In genomic region chrX:129925305-129926092, GRCh38 we compare ENCODE assay signal across 8 cellular contexts. TPM values are rescaled to one million over a fixed set of nuclear protein-coding genes. Genes with fewer than 3 reads are reported as not detected.
DNase-seq lines count a peak whose midpoint lies in the region; ATAC-seq and TF ChIP-seq lines count a peak whose summit lies in the region.

No MANE protein-coding gene starts in this region.

- no peaks in the 10 kb centered on the region for H3K79me2 ChIP-seq in OCI-LY3 (ENCODE audit: low read length)
- no peaks in the 10 kb centered on the region for H3K79me2 ChIP-seq in fibroblast of lung (ENCODE audit: control insufficient read depth, insufficient read depth, low read length)

- no peak overlapping the region for H3K4me3 Mint-ChIP-seq in activated T-cell treated with anti-CD3 and anti-CD28 coated beads, Interleukin-2, amount 50 U/mL, for 24 hours
- H3K4me3 Mint-ChIP-seq in neural crest cell = peak overlapping the region; percentile 20

- H3K4me2 ChIP-seq in OCI-LY3 (ENCODE audit: low read length) = no peak overlapping the region
- no peak overlapping the region for H3K4me2 ChIP-seq in fibroblast of lung (ENCODE audit: extremely low read depth, insufficient read depth, low read length)

- DNase-seq in G401 (ENCODE audit: low spot score) (peak; percentile 81), fibroblast of lung (ENCODE audit: low read depth in 2 of 2) (peak; percentile 61 to 86), neural crest cell (ENCODE audit: low read depth, low spot score) (peak; percentile 66), testis (peak; percentile 80), NCI-H187 treated with DMSO at 0.1 percent for 48 hours (lab: John Stamatoyannopoulos, UW) (no peak)
- DNase-seq in activated T-cell treated with anti-CD3 and anti-CD28 coated beads, Interleukin-2, amount 50 U/mL, for 24 hours = peak; percentile 66

- peaks cover 82% of the 10 kb centered on the region for H3K36me3 Mint-ChIP-seq in activated T-cell treated with anti-CD3 and anti-CD28 coated beads, Interleukin-2, amount 50 U/mL, for 24 hours (ENCODE audit: low read depth)
- H3K36me3 Mint-ChIP-seq in neural crest cell (ENCODE audit: low read depth) = peaks cover 14% of the 10 kb centered on the region

- peaks cover 11% of the 10 kb centered on the region for H3K27me3 Mint-ChIP-seq in activated T-cell treated with anti-CD3 and anti-CD28 coated beads, Interleukin-2, amount 50 U/mL, for 24 hours
- no peaks in the 10 kb centered on the region for H3K27me3 Mint-ChIP-seq in neural crest cell (ENCODE audit: low read depth)

- in situ Hi-C loops in G401 (cut with HindIII; ENCODE audit: low sequenced_read_pairs) = no loop called here

- H3K9me3 ChIP-seq in OCI-LY3 (ENCODE audit: insufficient read depth, low read length) (no peaks in the 10 kb centered on the region), fibroblast of lung (ENCODE audit: control insufficient read depth, insufficient read depth, low read depth, low read length) (no peaks in the 10 kb centered on the region), testis (no peaks in the 10 kb centered on the region)

- H3K9me3 Mint-ChIP-seq in activated T-cell treated with anti-CD3 and anti-CD28 coated beads, Interleukin-2, amount 50 U/mL, for 24 hours = no peaks in the 10 kb centered on the region
- no peaks in the 10 kb centered on the region for H3K9me3 Mint-ChIP-seq in neural crest cell

- peaks cover 42% of the 10 kb centered on the region for H3K36me3 ChIP-seq in OCI-LY3 (replicated peaks; ENCODE audit: low read depth, low read length)
- no peaks in the 10 kb centered on the region for H3K36me3 ChIP-seq in fibroblast of lung (ENCODE audit: control insufficient read depth, insufficient read depth, low read length)
- no peaks in the 10 kb centered on the region for H3K36me3 ChIP-seq in testis (ENCODE audit: low read depth, missing control alignments)

- H3K27ac ChIP-seq in OCI-LY3 (ENCODE audit: low read length) = no peak overlapping the region
- H3K27ac ChIP-seq in fibroblast of lung (ENCODE audit: insufficient read depth, low read length) = no peak overlapping the region
- H3K27ac ChIP-seq in testis = no peak overlapping the region

- H3K9ac ChIP-seq in OCI-LY3 (ENCODE audit: low read length) = no peak overlapping the region
- no peak overlapping the region for H3K9ac ChIP-seq in fibroblast of lung (ENCODE audit: insufficient read depth, low read length)

- intact Hi-C loops in testis (cut with DNase I; ENCODE audit: low total_unique reads) = no loop called here

- no peaks in the 10 kb centered on the region for H4K20me1 ChIP-seq in OCI-LY3 (ENCODE audit: insufficient read depth, low read length)
- no peaks in the 10 kb centered on the region for H4K20me1 ChIP-seq in fibroblast of lung (ENCODE audit: control insufficient read depth, extremely low read depth, insufficient read depth, low read length)

- H3K27me3 ChIP-seq in OCI-LY3 (ENCODE audit: low read depth, low read length) (no peaks in the 10 kb centered on the region), fibroblast of lung (ENCODE audit: control insufficient read depth, insufficient read depth, low read length) (no peaks in the 10 kb centered on the region), testis (no peaks in the 10 kb centered on the region)

- H2AFZ ChIP-seq in OCI-LY3 (ENCODE audit: low read depth, low read length) (no peak overlapping the region), fibroblast of lung (ENCODE audit: low read length) (no peak overlapping the region)

- no peak overlapping the region for H3K4me3 ChIP-seq in OCI-LY3 (ENCODE audit: low read length)
- no peak overlapping the region for H3K4me3 ChIP-seq in fibroblast of lung (replicated peaks in 1 of 4; ENCODE audit: control extremely low read depth in 1 of 4, insufficient read depth in 1 of 4, low read depth in 3 of 4, low read length in 4 of 4)
- no peak overlapping the region for H3K4me3 ChIP-seq in testis

- H3K27ac Mint-ChIP-seq in activated T-cell treated with anti-CD3 and anti-CD28 coated beads, Interleukin-2, amount 50 U/mL, for 24 hours = no peak overlapping the region
- no peak overlapping the region for H3K27ac Mint-ChIP-seq in neural crest cell (ENCODE audit: unreplicated experiment)

- H3K4me1 ChIP-seq in OCI-LY3 (ENCODE audit: low read length) (no peaks in the 10 kb centered on the region), fibroblast of lung (ENCODE audit: control insufficient read depth, extremely low read depth, insufficient read depth, low read length) (no peaks in the 10 kb centered on the region), testis (no peaks in the 10 kb centered on the region)

- peaks cover 7% of the 10 kb centered on the region for H3K4me1 Mint-ChIP-seq in activated T-cell treated with anti-CD3 and anti-CD28 coated beads, Interleukin-2, amount 50 U/mL, for 24 hours (ENCODE audit: low read depth)
- H3K4me1 Mint-ChIP-seq in neural crest cell = no peaks in the 10 kb centered on the region

- ATAC-seq in HG03378 (IDR thresholded peaks at IDR 0.05; ENCODE audit: unreplicated experiment) = peak; percentile 61

- WGBS in testis, 2 donors = 39 to 40% methylated on average over 13 to 15 of the region's 15 CpGs

- TF ChIP-seq POLR2A in testis (IDR thresholded peaks at IDR 0.05) = no peak

- TF ChIP-seq CTCF in OCI-LY3 (IDR thresholded peaks at IDR 0.05; ENCODE audit: low read depth, low read length) = peak; percentile 76
- peak; percentile 57 to 65 for TF ChIP-seq CTCF in fibroblast of lung (conservative IDR thresholded peaks at IDR 0.05 in 1 of 2, IDR thresholded peaks at IDR 0.05 in 1 of 2; ENCODE audit: low read depth in 1 of 2, low read length in 2 of 2)
- peak; percentile 71 for TF ChIP-seq CTCF in neural crest cell (conservative IDR thresholded peaks at IDR 0.05)
- peak; percentile 48 to 55 (median 50) for TF ChIP-seq CTCF in testis (IDR thresholded peaks at IDR 0.05)

RNA-seq across cellular contexts. Expression of gene UTP14A, which starts 19.5 kb away (rescaled TPM):
- 9.6 and 12.1 TPM in 2 replicates for total RNA-seq in G401 (2014; rRNA removed; shearing (Covaris generic))
- total RNA-seq in fibroblast of lung = 15.0 and 17.5 TPM in 2 replicates
- polyA plus RNA-seq in fibroblast of lung = 15.6 and 20.3 TPM in 2 replicates
- 14.2 and 17.3 TPM in 2 replicates for polyA plus RNA-seq in fibroblast of lung (2012)
- polyA minus RNA-seq in fibroblast of lung (ENCODE audit: low replicate concordance) = 0.98 and 3.5 TPM in 2 replicates
- total RNA-seq in neural crest cell = 24.1 and 26.3 TPM in 2 replicates
- total RNA-seq in testis = 1 to 10 TPM; 4.5 to 4.8 TPM
- 4.6 TPM for polyA plus RNA-seq in testis (ENCODE audit: insufficient read depth, low read depth, low replicate concordance)

RNA-seq across cellular contexts. Expression of gene BCORL1, which starts 56.9 kb away (rescaled TPM):
- 1.4 and 3.4 TPM in 2 replicates for total RNA-seq in G401 (2014; rRNA removed; shearing (Covaris generic))
- 1.3 and 2.8 TPM in 2 replicates for total RNA-seq in fibroblast of lung
- polyA plus RNA-seq in fibroblast of lung = 1.1 and 1.3 TPM in 2 replicates
- polyA plus RNA-seq in fibroblast of lung (2012) = 4.6 and 5.5 TPM in 2 replicates
- polyA minus RNA-seq in fibroblast of lung (ENCODE audit: low replicate concordance) = 10.1 and 12.1 TPM in 2 replicates
- 46.2 and 53.7 TPM in 2 replicates for total RNA-seq in neural crest cell
- total RNA-seq in testis = 10 to 100 TPM; 32.3 to 33.1 TPM
- polyA plus RNA-seq in testis (ENCODE audit: insufficient read depth, low read depth, low replicate concordance) = 27.7 TPM
